In genomic region chr3:111253733-111254132, GRCh38 we compare ENCODE assay signal across 15 cellular contexts.
DNase-seq lines count a peak whose midpoint lies in the region; ATAC-seq and TF ChIP-seq lines count a peak whose summit lies in the region.
"Had no signal": no experiment of that assay in that cellular context is flagged by ENCODE, and none has a peak within 500 bp of the region (broad histone marks: within the 10 kb centered on the region; RNA-seq: fewer than 3 reads in every experiment).

No MANE protein-coding gene starts in this region.

- no peaks in the 10 kb centered on the region for H3K27me3 Mint-ChIP-seq in activated naive CD8-positive, alpha-beta T cell treated with anti-CD3 and anti-CD28 coated beads, Interleukin-2, amount 10 ng/mL, durations not matched to agents 7 days and 5 days
- H3K27me3 Mint-ChIP-seq in activated naive CD8-positive, alpha-beta T cell treated with anti-CD3 and anti-CD28 coated beads for 36 hours, result no peaks in the 10 kb centered on the region
- H3K27me3 Mint-ChIP-seq in activated CD8-positive, alpha-beta T cell treated with anti-CD3 and anti-CD28 coated beads, Interleukin-2, amount 10 ng/mL, durations not matched to agents 7 days and 5 days (ENCODE audit: low read depth), result no peaks in the 10 kb centered on the region
- peaks cover 0 to 2% of the 10 kb centered on the region in 2 donors for H3K27me3 Mint-ChIP-seq in natural killer cell treated with Interleukin-12 subunit alpha and Interleukin-12 subunit beta and Interleukin-15 and Interleukin-18, amount 100 ng/mL, for 72 hours
- no peaks in the 10 kb centered on the region for H3K27me3 Mint-ChIP-seq in endothelial cell (ENCODE audit: unreplicated experiment)

- TF ChIP-seq CTCF in endothelial cell (IDR thresholded peaks at IDR 0.05; ENCODE audit: unreplicated experiment), result no peak

- H3K36me3 Mint-ChIP-seq in activated naive CD8-positive, alpha-beta T cell treated with anti-CD3 and anti-CD28 coated beads, Interleukin-2, amount 10 ng/mL, durations not matched to agents 7 days and 5 days, result peaks cover 12% of the 10 kb centered on the region
- H3K36me3 Mint-ChIP-seq in activated naive CD8-positive, alpha-beta T cell treated with anti-CD3 and anti-CD28 coated beads for 36 hours, result no peaks in the 10 kb centered on the region
- peaks cover 15% of the 10 kb centered on the region for H3K36me3 Mint-ChIP-seq in activated CD8-positive, alpha-beta T cell treated with anti-CD3 and anti-CD28 coated beads, Interleukin-2, amount 10 ng/mL, durations not matched to agents 7 days and 5 days (ENCODE audit: low read depth)
- H3K36me3 Mint-ChIP-seq in natural killer cell treated with Interleukin-12 subunit alpha and Interleukin-12 subunit beta and Interleukin-15 and Interleukin-18, amount 100 ng/mL, for 72 hours, result no peaks in the 10 kb centered on the region
- no peaks in the 10 kb centered on the region for H3K36me3 Mint-ChIP-seq in endothelial cell (ENCODE audit: low read depth, unreplicated experiment)

- H3K9me3 Mint-ChIP-seq in activated naive CD8-positive, alpha-beta T cell treated with anti-CD3 and anti-CD28 coated beads, Interleukin-2, amount 10 ng/mL, durations not matched to agents 7 days and 5 days, result peaks cover 7% of the 10 kb centered on the region
- H3K9me3 Mint-ChIP-seq in activated naive CD8-positive, alpha-beta T cell treated with anti-CD3 and anti-CD28 coated beads for 36 hours, result no peaks in the 10 kb centered on the region
- H3K9me3 Mint-ChIP-seq in activated CD8-positive, alpha-beta T cell treated with anti-CD3 and anti-CD28 coated beads, Interleukin-2, amount 10 ng/mL, durations not matched to agents 7 days and 5 days (ENCODE audit: insufficient read depth), result peaks cover 3% of the 10 kb centered on the region
- no peaks in the 10 kb centered on the region for H3K9me3 Mint-ChIP-seq in natural killer cell treated with Interleukin-12 subunit alpha and Interleukin-12 subunit beta and Interleukin-15 and Interleukin-18, amount 100 ng/mL, for 72 hours
- H3K9me3 Mint-ChIP-seq in endothelial cell (ENCODE audit: unreplicated experiment), result no peaks in the 10 kb centered on the region
- H3K9me3 Mint-ChIP-seq: GM23338 had no signal

- POLR2A ChIA-PET in activated naive CD8-positive, alpha-beta T cell treated with anti-CD3 and anti-CD28 coated beads, Interleukin-2, amount 10 ng/mL, durations not matched to agents 7 days and 5 days (lab: Charles Lee), result interaction anchor here (1.1 kb wide), 1 partner anchor 31 kb away, joined by 3 read pairs; no protein-coding TSS in a partner anchor
- POLR2A ChIA-PET in activated CD8-positive, alpha-beta T cell treated with anti-CD3 and anti-CD28 coated beads, Interleukin-2, amount 10 ng/mL, durations not matched to agents 7 days and 5 days (lab: Charles Lee), result interaction anchor here (0.6 kb wide), 2 partner anchors 17 to 46 kb away, joined by 3 read pairs; no protein-coding TSS in a partner anchor

- no peak overlapping the region for H3K4me3 ChIP-seq in Jurkat, Clone E6-1 (ENCODE audit: low read length)
- H3K4me3 ChIP-seq: BLaER1 treated with 17β-estradiol and CSF1 and Interleukin-3, amounts not matched to agents 10 nM and 100 nM; GM23338 had no signal

- no peak for DNase-seq in activated naive CD8-positive, alpha-beta T cell treated with anti-CD3 and anti-CD28 coated beads, Interleukin-2, amount 10 ng/mL, durations not matched to agents 7 days and 5 days
- no peak for DNase-seq in activated naive CD8-positive, alpha-beta T cell treated with anti-CD3 and anti-CD28 coated beads for 36 hours
- peak; percentile 49 for DNase-seq in Jurkat, Clone E6-1 (ENCODE audit: low read depth, low spot score)
- DNase-seq in activated CD8-positive, alpha-beta T cell treated with anti-CD3 and anti-CD28 coated beads, Interleukin-2, amount 10 ng/mL, durations not matched to agents 7 days and 5 days, result peak; percentile 50
- no peak for DNase-seq in natural killer cell treated with Interleukin-12 subunit alpha and Interleukin-12 subunit beta and Interleukin-15 and Interleukin-18, amount 100 ng/mL, for 72 hours (ENCODE audit: low spot score)
- no peak for DNase-seq in endothelial cell (ENCODE audit: low spot score)
- DNase-seq in NCI-H2081 (lab: John Stamatoyannopoulos, UW), result no peak
- DNase-seq: Caco-2, GDM1, HCEC 1CT, IMR-90 had no signal

- H3K4me3 Mint-ChIP-seq in activated naive CD8-positive, alpha-beta T cell treated with anti-CD3 and anti-CD28 coated beads, Interleukin-2, amount 10 ng/mL, durations not matched to agents 7 days and 5 days, result peak overlapping the region; percentile 6
- H3K4me3 Mint-ChIP-seq in activated naive CD8-positive, alpha-beta T cell treated with anti-CD3 and anti-CD28 coated beads for 36 hours, result no peak overlapping the region
- no peak overlapping the region for H3K4me3 Mint-ChIP-seq in activated CD8-positive, alpha-beta T cell treated with anti-CD3 and anti-CD28 coated beads, Interleukin-2, amount 10 ng/mL, durations not matched to agents 7 days and 5 days
- H3K4me3 Mint-ChIP-seq in natural killer cell treated with Interleukin-12 subunit alpha and Interleukin-12 subunit beta and Interleukin-15 and Interleukin-18, amount 100 ng/mL, for 72 hours, result peak overlapping the region; percentile 18
- H3K4me3 Mint-ChIP-seq in endothelial cell (ENCODE audit: unreplicated experiment), result no peak overlapping the region
- H3K4me3 Mint-ChIP-seq: B cell, GM23338 had no signal

- peak; percentile 74 for ATAC-seq in activated naive CD8-positive, alpha-beta T cell treated with anti-CD3 and anti-CD28 coated beads, Interleukin-2, amount 10 ng/mL, durations not matched to agents 7 days and 5 days (ENCODE audit: low read depth)
- peak; percentile 63 for ATAC-seq in activated CD8-positive, alpha-beta T cell treated with anti-CD3 and anti-CD28 coated beads, Interleukin-2, amount 10 ng/mL, durations not matched to agents 7 days and 5 days
- ATAC-seq in natural killer cell treated with Interleukin-12 subunit alpha and Interleukin-12 subunit beta and Interleukin-15 and Interleukin-18, amount 100 ng/mL, for 72 hours, result no peak
- ATAC-seq in GM19467 (IDR thresholded peaks at IDR 0.05; ENCODE audit: unreplicated experiment), result no peak

- peaks cover 24% of the 10 kb centered on the region for H3K4me1 Mint-ChIP-seq in activated naive CD8-positive, alpha-beta T cell treated with anti-CD3 and anti-CD28 coated beads, Interleukin-2, amount 10 ng/mL, durations not matched to agents 7 days and 5 days
- peaks cover 23% of the 10 kb centered on the region for H3K4me1 Mint-ChIP-seq in activated naive CD8-positive, alpha-beta T cell treated with anti-CD3 and anti-CD28 coated beads for 36 hours
- H3K4me1 Mint-ChIP-seq in activated CD8-positive, alpha-beta T cell treated with anti-CD3 and anti-CD28 coated beads, Interleukin-2, amount 10 ng/mL, durations not matched to agents 7 days and 5 days (ENCODE audit: low read depth), result peaks cover 32% of the 10 kb centered on the region
- peaks cover 10 to 12% of the 10 kb centered on the region in 2 donors for H3K4me1 Mint-ChIP-seq in natural killer cell treated with Interleukin-12 subunit alpha and Interleukin-12 subunit beta and Interleukin-15 and Interleukin-18, amount 100 ng/mL, for 72 hours (ENCODE audit: low read depth in 2 of 2)
- H3K4me1 Mint-ChIP-seq in endothelial cell (ENCODE audit: unreplicated experiment), result no peaks in the 10 kb centered on the region
- H3K4me1 Mint-ChIP-seq: GM23338 had no signal

- CTCF ChIA-PET in activated CD8-positive, alpha-beta T cell treated with anti-CD3 and anti-CD28 coated beads, Interleukin-2, amount 10 ng/mL, durations not matched to agents 7 days and 5 days (lab: Charles Lee), result interaction anchor here (1.7 to 2.1 kb wide), 2 partner anchors 83 to 285 kb away, joined by 4 to 5 read pairs; no protein-coding TSS in a partner anchor

- H3K27ac Mint-ChIP-seq in activated naive CD8-positive, alpha-beta T cell treated with anti-CD3 and anti-CD28 coated beads, Interleukin-2, amount 10 ng/mL, durations not matched to agents 7 days and 5 days, result peak overlapping the region; percentile 10
- no peak overlapping the region for H3K27ac Mint-ChIP-seq in activated naive CD8-positive, alpha-beta T cell treated with anti-CD3 and anti-CD28 coated beads for 36 hours
- peak overlapping the region; percentile 41 for H3K27ac Mint-ChIP-seq in activated CD8-positive, alpha-beta T cell treated with anti-CD3 and anti-CD28 coated beads, Interleukin-2, amount 10 ng/mL, durations not matched to agents 7 days and 5 days
- H3K27ac Mint-ChIP-seq in natural killer cell treated with Interleukin-12 subunit alpha and Interleukin-12 subunit beta and Interleukin-15 and Interleukin-18, amount 100 ng/mL, for 72 hours, result no peak overlapping the region
- no peak overlapping the region for H3K27ac Mint-ChIP-seq in endothelial cell (ENCODE audit: unreplicated experiment)
- H3K27ac Mint-ChIP-seq: B cell, GM23338 had no signal

Comparison
In these comparisons a context has a peak if more than half of its experiments do, and no peak if none do; other contexts are left out.
1. H3K27ac Mint-ChIP-seq: peak in activated naive CD8-positive, alpha-beta T cell treated with anti-CD3 and anti-CD28 coated beads, Interleukin-2, amount 10 ng/mL, durations not matched to agents 7 days and 5 days (single experiment) and activated CD8-positive, alpha-beta T cell treated with anti-CD3 and anti-CD28 coated beads, Interleukin-2, amount 10 ng/mL, durations not matched to agents 7 days and 5 days (single experiment); none in activated naive CD8-positive, alpha-beta T cell treated with anti-CD3 and anti-CD28 coated beads for 36 hours (single experiment), natural killer cell treated with Interleukin-12 subunit alpha and Interleukin-12 subunit beta and Interleukin-15 and Interleukin-18, amount 100 ng/mL, for 72 hours (0 of 2) and endothelial cell (single experiment).
2. H3K4me3 Mint-ChIP-seq: peak in activated naive CD8-positive, alpha-beta T cell treated with anti-CD3 and anti-CD28 coated beads, Interleukin-2, amount 10 ng/mL, durations not matched to agents 7 days and 5 days (single experiment) and natural killer cell treated with Interleukin-12 subunit alpha and Interleukin-12 subunit beta and Interleukin-15 and Interleukin-18, amount 100 ng/mL, for 72 hours (single experiment); none in activated naive CD8-positive, alpha-beta T cell treated with anti-CD3 and anti-CD28 coated beads for 36 hours (single experiment), activated CD8-positive, alpha-beta T cell treated with anti-CD3 and anti-CD28 coated beads, Interleukin-2, amount 10 ng/mL, durations not matched to agents 7 days and 5 days (single experiment) and endothelial cell (single experiment).
3. ATAC-seq: peak in activated naive CD8-positive, alpha-beta T cell treated with anti-CD3 and anti-CD28 coated beads, Interleukin-2, amount 10 ng/mL, durations not matched to agents 7 days and 5 days (single experiment) and activated CD8-positive, alpha-beta T cell treated with anti-CD3 and anti-CD28 coated beads, Interleukin-2, amount 10 ng/mL, durations not matched to agents 7 days and 5 days (single experiment); none in natural killer cell treated with Interleukin-12 subunit alpha and Interleukin-12 subunit beta and Interleukin-15 and Interleukin-18, amount 100 ng/mL, for 72 hours (0 of 2) and GM19467 (single experiment).
4. DNase-seq: peak in Jurkat, Clone E6-1 (single experiment) and activated CD8-positive, alpha-beta T cell treated with anti-CD3 and anti-CD28 coated beads, Interleukin-2, amount 10 ng/mL, durations not matched to agents 7 days and 5 days (single experiment); none in activated naive CD8-positive, alpha-beta T cell treated with anti-CD3 and anti-CD28 coated beads, Interleukin-2, amount 10 ng/mL, durations not matched to agents 7 days and 5 days (single experiment), activated naive CD8-positive, alpha-beta T cell treated with anti-CD3 and anti-CD28 coated beads for 36 hours (single experiment), natural killer cell treated with Interleukin-12 subunit alpha and Interleukin-12 subunit beta and Interleukin-15 and Interleukin-18, amount 100 ng/mL, for 72 hours (single experiment), endothelial cell (single experiment) and NCI-H2081 (0 of 2).